Comparison of ENCODE assay signal across 14 cellular contexts in genomic region chr1:229094476-229095311, GRCh38.
DNase-seq lines count a peak whose midpoint lies in the region; FAIRE-seq and TF ChIP-seq lines count a peak whose summit lies in the region.
"Had no signal": no experiment of that assay in that cellular context is flagged by ENCODE, and none has a peak within 500 bp of the region (broad histone marks: within the 10 kb centered on the region; RNA-seq: fewer than 3 reads in every experiment).

No MANE protein-coding gene starts in this region.

- H3K36me3 ChIP-seq in suprapubic skin, result no peaks in the 10 kb centered on the region
- H3K36me3 ChIP-seq: tibial nerve had no signal

- no peaks in the 10 kb centered on the region for H3K27me3 Mint-ChIP-seq in mesothelial cell of epicardium (ENCODE audit: low read depth)

- peak; percentile 13 for DNase-seq in AG10803 (ENCODE audit: low read depth)
- peak; percentile 65 for DNase-seq in HTR-8/SVneo (ENCODE audit: insufficient read length, low spot score)
- DNase-seq in cardiac fibroblast (ENCODE audit: low read depth in 2 of 2), result peak; percentile 8 to 67
- no peak for DNase-seq in mesothelial cell of epicardium (ENCODE audit: low spot score in 2 of 2, unreplicated experiment in 2 of 2)
- no peak for DNase-seq in activated T-cell treated with anti-CD3 and anti-CD28 coated beads, Interleukin-2, amount 50 U/mL, for 1 hour
- DNase-seq in NCI-H510A treated with DMSO at 0.1 percent for 48 hours (lab: John Stamatoyannopoulos, UW), result no peak
- DNase-seq in central memory CD4-positive, alpha-beta T cell, result no peak
- no peak for DNase-seq in suprapubic skin (ENCODE audit: low spot score in 2 of 2)
- DNase-seq: activated naive CD8-positive, alpha-beta T cell treated with anti-CD3 and anti-CD28 coated beads, Interleukin-2, amount 10 ng/mL, durations not matched to agents 7 days and 5 days; erythroblast; hippocampal formation had no signal

- no peak for TF ChIP-seq EP300 in suprapubic skin (IDR thresholded peaks at IDR 0.05)

- no peak overlapping the region for H3K4me3 ChIP-seq in AG10803 (ENCODE audit: low read length)
- H3K4me3 ChIP-seq in cardiac fibroblast (replicated peaks in 1 of 2; ENCODE audit: low read depth in 2 of 2, low read length in 2 of 2), result no peak overlapping the region
- no peak overlapping the region for H3K4me3 ChIP-seq in suprapubic skin
- H3K4me3 ChIP-seq: tibial nerve had no signal

- peaks cover 51% of the 10 kb centered on the region for H3K4me1 Mint-ChIP-seq in mesothelial cell of epicardium

- no peak overlapping the region for H3K27ac ChIP-seq in suprapubic skin

- H3K36me3 Mint-ChIP-seq in mesothelial cell of epicardium, result no peaks in the 10 kb centered on the region
- H3K36me3 Mint-ChIP-seq: activated naive CD8-positive, alpha-beta T cell treated with anti-CD3 and anti-CD28 coated beads, Interleukin-2, amount 10 ng/mL, durations not matched to agents 7 days and 5 days had no signal

- no peaks in the 10 kb centered on the region for H3K9me3 ChIP-seq in suprapubic skin
- H3K9me3 ChIP-seq: tibial nerve had no signal

- FAIRE-seq in HTR-8/SVneo (lab: Jason Lieb, UNC), result no peak
- FAIRE-seq: colon, GM12892 had no signal

- no peaks in the 10 kb centered on the region for H3K27me3 ChIP-seq in suprapubic skin
- H3K27me3 ChIP-seq: tibial nerve had no signal

- TF ChIP-seq POLR2A in suprapubic skin (IDR thresholded peaks at IDR 0.05), result no peak

- peak overlapping the region; percentile 98 for H3K27ac Mint-ChIP-seq in mesothelial cell of epicardium
- H3K27ac Mint-ChIP-seq: activated naive CD8-positive, alpha-beta T cell treated with anti-CD3 and anti-CD28 coated beads, Interleukin-2, amount 10 ng/mL, durations not matched to agents 7 days and 5 days had no signal

- peaks cover 32% of the 10 kb centered on the region for H3K4me1 ChIP-seq in suprapubic skin

- H3K9me3 Mint-ChIP-seq in mesothelial cell of epicardium, result no peaks in the 10 kb centered on the region

- TF ChIP-seq CTCF in AG10803 (conservative IDR thresholded peaks at IDR 0.05; ENCODE audit: low read length), result no peak
- no peak for TF ChIP-seq CTCF in cardiac fibroblast (IDR thresholded peaks at IDR 0.05; ENCODE audit: low read depth, low read length)
- no peak for TF ChIP-seq CTCF in mesothelial cell of epicardium (IDR thresholded peaks at IDR 0.05; ENCODE audit: unreplicated experiment)
- no peak for TF ChIP-seq CTCF in suprapubic skin (IDR thresholded peaks at IDR 0.05)

- WGBS in suprapubic skin, result 78% methylated on average over 13 of the region's 13 CpGs

- peak overlapping the region; percentile 9 for H3K4me3 Mint-ChIP-seq in mesothelial cell of epicardium
- H3K4me3 Mint-ChIP-seq: activated naive CD8-positive, alpha-beta T cell treated with anti-CD3 and anti-CD28 coated beads, Interleukin-2, amount 10 ng/mL, durations not matched to agents 7 days and 5 days had no signal

Comparison
In these comparisons a context has a peak if more than half of its experiments do, and no peak if none do; other contexts are left out.
1. DNase-seq: peak in AG10803 (single experiment), HTR-8/SVneo (single experiment) and cardiac fibroblast (2 of 2); none in mesothelial cell of epicardium (0 of 2), activated T-cell treated with anti-CD3 and anti-CD28 coated beads, Interleukin-2, amount 50 U/mL, for 1 hour (single experiment), NCI-H510A treated with DMSO at 0.1 percent for 48 hours (single experiment), central memory CD4-positive, alpha-beta T cell (single experiment) and suprapubic skin (0 of 2).